In the genomic region with DNA sequence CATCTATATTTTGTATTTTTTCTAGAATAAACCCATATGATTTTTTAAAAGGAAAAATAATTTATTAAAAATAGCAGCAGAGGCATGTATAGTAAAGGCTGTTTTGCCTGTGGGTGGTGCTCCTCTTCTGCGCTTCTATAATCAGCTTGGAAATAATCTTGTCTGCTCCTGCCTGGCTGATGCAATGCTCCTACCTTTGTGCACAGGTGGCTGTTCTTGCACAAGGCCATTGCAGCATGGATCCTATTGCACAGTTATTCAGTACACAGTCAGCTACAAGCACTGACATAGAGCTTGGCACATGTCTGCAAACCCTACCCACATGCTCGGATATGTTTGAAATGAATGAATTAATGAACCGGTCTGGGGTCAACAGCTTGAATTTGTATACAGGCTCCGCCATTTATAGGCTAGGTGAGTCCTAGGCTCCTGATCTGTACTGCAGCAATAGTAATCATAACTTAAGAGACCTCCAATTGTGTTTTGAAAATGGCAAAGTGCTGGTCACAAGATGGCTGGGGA, we compare ENCODE assay signal across 1 cellular context.
TF ChIP-seq lines count a peak whose summit lies in the region.

No MANE protein-coding gene starts in this region.

TF ChIP-seq in HepG2, 621 proteins besides CTCF, POLR2A, EP300 and RAD21:
- TF ChIP-seq ZNF761 (CRISPR knock-in tag; conservative IDR thresholded peaks at IDR 0.05), result no peak
- TF ChIP-seq, protein P1, sequence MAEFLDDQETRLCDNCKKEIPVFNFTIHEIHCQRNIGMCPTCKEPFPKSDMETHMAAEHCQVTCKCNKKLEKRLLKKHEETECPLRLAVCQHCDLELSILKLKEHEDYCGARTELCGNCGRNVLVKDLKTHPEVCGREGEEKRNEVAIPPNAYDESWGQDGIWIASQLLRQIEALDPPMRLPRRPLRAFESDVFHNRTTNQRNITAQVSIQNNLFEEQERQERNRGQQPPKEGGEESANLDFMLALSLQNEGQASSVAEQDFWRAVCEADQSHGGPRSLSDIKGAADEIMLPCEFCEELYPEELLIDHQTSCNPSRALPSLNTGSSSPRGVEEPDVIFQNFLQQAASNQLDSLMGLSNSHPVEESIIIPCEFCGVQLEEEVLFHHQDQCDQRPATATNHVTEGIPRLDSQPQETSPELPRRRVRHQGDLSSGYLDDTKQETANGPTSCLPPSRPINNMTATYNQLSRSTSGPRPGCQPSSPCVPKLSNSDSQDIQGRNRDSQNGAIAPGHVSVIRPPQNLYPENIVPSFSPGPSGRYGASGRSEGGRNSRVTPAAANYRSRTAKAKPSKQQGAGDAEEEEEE (CRISPR knock-in tag; IDR thresholded peaks at IDR 0.05; ENCODE audit: borderline replicate concordance), result no peak
- TF ChIP-seq, protein P2, sequence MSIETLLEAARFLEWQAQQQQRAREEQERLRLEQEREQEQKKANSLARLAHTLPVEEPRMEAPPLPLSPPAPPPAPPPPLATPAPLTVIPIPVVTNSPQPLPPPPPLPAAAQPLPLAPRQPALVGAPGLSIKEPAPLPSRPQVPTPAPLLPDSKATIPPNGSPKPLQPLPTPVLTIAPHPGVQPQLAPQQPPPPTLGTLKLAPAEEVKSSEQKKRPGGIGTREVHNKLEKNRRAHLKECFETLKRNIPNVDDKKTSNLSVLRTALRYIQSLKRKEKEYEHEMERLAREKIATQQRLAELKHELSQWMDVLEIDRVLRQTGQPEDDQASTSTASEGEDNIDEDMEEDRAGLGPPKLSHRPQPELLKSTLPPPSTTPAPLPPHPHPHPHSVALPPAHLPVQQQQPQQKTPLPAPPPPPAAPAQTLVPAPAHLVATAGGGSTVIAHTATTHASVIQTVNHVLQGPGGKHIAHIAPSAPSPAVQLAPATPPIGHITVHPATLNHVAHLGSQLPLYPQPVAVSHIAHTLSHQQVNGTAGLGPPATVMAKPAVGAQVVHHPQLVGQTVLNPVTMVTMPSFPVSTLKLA (IDR thresholded peaks at IDR 0.05), result peak; percentile 84
- TF ChIP-seq, protein P3, sequence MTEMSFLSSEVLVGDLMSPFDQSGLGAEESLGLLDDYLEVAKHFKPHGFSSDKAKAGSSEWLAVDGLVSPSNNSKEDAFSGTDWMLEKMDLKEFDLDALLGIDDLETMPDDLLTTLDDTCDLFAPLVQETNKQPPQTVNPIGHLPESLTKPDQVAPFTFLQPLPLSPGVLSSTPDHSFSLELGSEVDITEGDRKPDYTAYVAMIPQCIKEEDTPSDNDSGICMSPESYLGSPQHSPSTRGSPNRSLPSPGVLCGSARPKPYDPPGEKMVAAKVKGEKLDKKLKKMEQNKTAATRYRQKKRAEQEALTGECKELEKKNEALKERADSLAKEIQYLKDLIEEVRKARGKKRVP (CRISPR knock-in tag; IDR thresholded peaks at IDR 0.05), result peak in 1 of 2 experiments; percentile 68; a peak in 1 of 4 replicates
